21 cellular contexts compared by ENCODE assay signal in the genomic region with DNA sequence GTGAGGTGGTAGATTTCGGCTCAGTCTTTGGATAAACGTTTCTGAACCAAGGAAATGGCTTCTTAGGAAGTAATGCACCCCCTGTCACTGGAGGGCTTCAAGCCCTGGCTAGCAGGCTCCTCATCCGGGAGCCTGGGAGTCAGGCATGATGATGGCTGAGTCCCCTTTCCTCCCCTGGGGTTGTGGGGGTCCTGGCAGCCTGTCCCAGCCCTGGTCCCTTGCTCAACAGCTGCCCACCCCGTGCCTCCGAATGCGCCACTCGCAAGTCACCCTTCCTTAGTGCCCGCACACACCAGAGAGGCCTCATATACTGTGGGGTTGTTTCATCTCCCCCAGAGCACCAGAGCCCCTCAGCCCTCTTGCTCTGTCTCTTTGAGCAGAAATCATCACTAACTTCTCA. TPM values are rescaled to one million over a fixed set of nuclear protein-coding genes. Genes with fewer than 3 reads are reported as not detected.
DNase-seq lines count a peak whose midpoint lies in the region; ATAC-seq, FAIRE-seq and TF ChIP-seq lines count a peak whose summit lies in the region.
"Had no signal": no experiment of that assay in that cellular context is flagged by ENCODE, and none has a peak within 500 bp of the region (broad histone marks: within the 10 kb centered on the region; RNA-seq: fewer than 3 reads in every experiment).

No MANE protein-coding gene starts in this region.

- no peak for ATAC-seq in GM19455 (IDR thresholded peaks at IDR 0.05; ENCODE audit: unreplicated experiment)
- ATAC-seq: CD8-positive, alpha-beta T cell; PC-3; Right ventricle myocardium inferior had no signal

- H3K4me3 ChIP-seq in WERI-Rb-1 (ENCODE audit: low read depth, low read length) (no peak overlapping the region), H1 (ENCODE audit: extremely low read depth in 1 of 4, insufficient read depth in 2 of 4, low read depth in 3 of 4, low read length in 4 of 4) (no peak overlapping the region), suprapubic skin (no peak overlapping the region), tibial nerve (no peak overlapping the region)
- H3K4me3 ChIP-seq: SJSA1 had no signal

- H2BK20ac ChIP-seq in H1 (ENCODE audit: low read length): no peak overlapping the region

- H3K4me1 ChIP-seq in H1 (replicated peaks in 1 of 4; ENCODE audit: control insufficient read depth in 3 of 4, insufficient read depth in 4 of 4, low read length in 3 of 4) (peaks cover 0 to 18% (median 5%) of the 10 kb centered on the region in 4 experiments; a peak in 5 of 7 replicates), suprapubic skin (peaks cover 48% of the 10 kb centered on the region), tibial nerve (peaks cover 0 to 14% (median 0%) of the 10 kb centered on the region in 4 donors)

- peak overlapping the region; percentile 21 for H3K27ac Mint-ChIP-seq in neural crest cell (ENCODE audit: unreplicated experiment)
- H3K27ac Mint-ChIP-seq: CD8-positive, alpha-beta T cell had no signal

- DNase-seq in WERI-Rb-1 (no peak), H1 (ENCODE audit: low read depth in 1 of 2, low spot score in 2 of 2) (no peak), neural crest cell (ENCODE audit: low read depth, low spot score) (no peak), suprapubic skin (ENCODE audit: low spot score in 2 of 2) (no peak), tibial nerve (ENCODE audit: low spot score in 2 of 2) (no peak)
- DNase-seq in activated CD4-positive, CD25-positive, alpha-beta regulatory T cell treated with anti-CD3 and anti-CD28 coated beads, Interleukin-2, amount 50 U/mL, for 72 hours: no peak
- DNase-seq: Caco-2; CD8-positive, alpha-beta T cell; Kasumi-1; NCI-H1105; NCI-H1436 treated with DMSO at 0.1 percent for 48 hours; NCI-H187 treated with DMSO at 0.1 percent for 48 hours; NCI-H2107; NCI-H748 treated with DMSO at 0.1 percent for 48 hours; NK-92 treated with Interleukin-12 subunit alpha and Interleukin-12 subunit beta, amount 100 ng/mL, for 24 hours; PC-3 had no signal

- H3K27me3 ChIP-seq in WERI-Rb-1 (ENCODE audit: insufficient read depth, low read depth, severe bottlenecking) (no peaks in the 10 kb centered on the region), H1 (replicated peaks in 1 of 4; ENCODE audit: control insufficient read depth in 3 of 4, extremely low read depth in 1 of 4, insufficient read depth in 3 of 4, low read length in 3 of 4) (peaks cover 0 to 6% (median 2%) of the 10 kb centered on the region in 4 experiments; a peak in 2 of 7 replicates), suprapubic skin (no peaks in the 10 kb centered on the region), tibial nerve (no peaks in the 10 kb centered on the region)
- H3K27me3 ChIP-seq: SJSA1 had no signal

- no peak overlapping the region for H3K14ac ChIP-seq in H1 (ENCODE audit: insufficient read length)

- H3K36me3 ChIP-seq in WERI-Rb-1 (no peaks in the 10 kb centered on the region), H1 (ENCODE audit: control insufficient read depth in 2 of 4, insufficient read depth in 4 of 4, low read length in 3 of 4) (peaks cover 0 to 3% (median 0%) of the 10 kb centered on the region in 4 experiments; a peak in 1 of 8 replicates), suprapubic skin (peaks cover 7% of the 10 kb centered on the region), tibial nerve (peaks cover 0 to 8% (median 0%) of the 10 kb centered on the region in 3 donors)
- H3K36me3 ChIP-seq: SJSA1 had no signal

- H3K9me3 Mint-ChIP-seq in neural crest cell: no peaks in the 10 kb centered on the region
- H3K9me3 Mint-ChIP-seq: CD8-positive, alpha-beta T cell had no signal

- no peak overlapping the region for H4K8ac ChIP-seq in H1 (ENCODE audit: extremely low read depth, insufficient read depth, low read length)

- CTCF ChIA-PET in H1 (lab: Charles Lee; ENCODE audit: partially characterized antibody): interaction anchor here (0.9 to 2.6 kb wide), 9 partner anchors 18 to 287 kb away, joined by 3 to 15 read pairs (median 4); no protein-coding TSS in a partner anchor

- TF ChIP-seq CTCF in WERI-Rb-1 (IDR thresholded peaks at IDR 0.05; ENCODE audit: low read depth, low read length) (no peak), H1 (IDR thresholded peaks at IDR 0.05; ENCODE audit: control extremely low read depth in 1 of 3, insufficient read depth in 1 of 3, low read depth in 1 of 3, low read length in 3 of 3) (no peak), neural crest cell (conservative IDR thresholded peaks at IDR 0.05) (no peak), suprapubic skin (IDR thresholded peaks at IDR 0.05) (no peak), tibial nerve (IDR thresholded peaks at IDR 0.05) (no peak)

- H3K4ac ChIP-seq in H1 (replicated peaks; ENCODE audit: insufficient read length, low read depth, low read length): no peak overlapping the region

- H3K9me3 ChIP-seq in WERI-Rb-1 (ENCODE audit: severe bottlenecking) (no peaks in the 10 kb centered on the region), H1 (ENCODE audit: insufficient read depth in 2 of 2, low read depth in 1 of 2, low read length in 1 of 2) (no peaks in the 10 kb centered on the region), suprapubic skin (no peaks in the 10 kb centered on the region), tibial nerve (no peaks in the 10 kb centered on the region)
- H3K9me3 ChIP-seq: Caco-2, SJSA1 had no signal

- POLR2A ChIA-PET in H1 (lab: Charles Lee; ENCODE audit: partially characterized antibody): interaction anchor here (1.6 kb wide), 1 partner anchor 13 kb away, joined by 7 read pairs; no protein-coding TSS in a partner anchor

- H4K5ac ChIP-seq in H1 (ENCODE audit: insufficient read length, low read depth, low read length): no peak overlapping the region

- TF ChIP-seq RAD21 in H1 (IDR thresholded peaks at IDR 0.05 in 1 of 2, conservative IDR thresholded peaks at IDR 0.05 in 1 of 2; ENCODE audit: low read depth in 2 of 2, low read length in 2 of 2): no peak

- no peak overlapping the region for H3K56ac ChIP-seq in H1 (replicated peaks; ENCODE audit: insufficient read length, low read depth, low read length)

- H3K4me3 Mint-ChIP-seq in neural crest cell: peak overlapping the region; percentile 20
- H3K4me3 Mint-ChIP-seq: CD8-positive, alpha-beta T cell had no signal

- H3K18ac ChIP-seq in H1 (ENCODE audit: extremely low read depth, low read length): no peak overlapping the region

- H4K20me1 ChIP-seq in H1 (replicated peaks in 1 of 2; ENCODE audit: control insufficient read depth in 1 of 2, insufficient read depth in 2 of 2, low read length in 2 of 2): no peaks in the 10 kb centered on the region

- no peak overlapping the region for H3K23ac ChIP-seq in H1 (ENCODE audit: insufficient read length)

- H3K36me3 Mint-ChIP-seq in neural crest cell (ENCODE audit: low read depth): no peaks in the 10 kb centered on the region

- no peaks in the 10 kb centered on the region for H3K23me2 ChIP-seq in H1 (ENCODE audit: low read depth, low read length)

- no peak overlapping the region for H3K9ac ChIP-seq in H1 (replicated peaks in 1 of 4; ENCODE audit: extremely low read depth in 1 of 4, low read depth in 3 of 4, low read length in 3 of 4)

- H2BK12ac ChIP-seq in H1 (ENCODE audit: low read depth, low read length): no peak overlapping the region

- no peak overlapping the region for H2BK120ac ChIP-seq in H1 (replicated peaks; ENCODE audit: low read depth, low read length)

- H2AK5ac ChIP-seq in H1 (ENCODE audit: low read depth, low read length): no peak overlapping the region

- no peak for TF ChIP-seq EP300 in H1 (IDR thresholded peaks at IDR 0.05; ENCODE audit: borderline replicate concordance in 1 of 2, low read depth in 2 of 2, low read length in 2 of 2)
- no peak for TF ChIP-seq EP300 in suprapubic skin (IDR thresholded peaks at IDR 0.05)
- no peak for TF ChIP-seq EP300 in tibial nerve (IDR thresholded peaks at IDR 0.05)

- no peak for FAIRE-seq in H1 (lab: Jason Lieb, UNC)
- FAIRE-seq: G401.6 had no signal

- H3K4me2 ChIP-seq in H1 (ENCODE audit: insufficient read depth in 1 of 2, low read depth in 2 of 2, low read length in 2 of 2): no peak overlapping the region

- H2BK15ac ChIP-seq in H1 (ENCODE audit: low read length): 0 out of 2 replicates have a peak overlapping the region, but pooled peaks have one; percentile 61

- no peak overlapping the region for H4K91ac ChIP-seq in H1 (replicated peaks; ENCODE audit: insufficient read length, low read length)

- peak overlapping the region; percentile 84 for H3K27ac ChIP-seq in WERI-Rb-1
- no peak overlapping the region for H3K27ac ChIP-seq in H1 (ENCODE audit: low read depth, low read length)
- H3K27ac ChIP-seq in suprapubic skin: peak overlapping the region; percentile 7
- H3K27ac ChIP-seq in tibial nerve: no peak overlapping the region
- H3K27ac ChIP-seq: C4-2B, SJSA1 had no signal

- H3K79me2 ChIP-seq in H1 (ENCODE audit: control insufficient read depth in 1 of 2, insufficient read depth in 2 of 2, low read length in 2 of 2): no peaks in the 10 kb centered on the region

- 67% methylated on average over 8 of the region's 8 CpGs; no CpG with 5 or more reads in 1 of the 2 experiments for WGBS in H1 (ENCODE audit: extremely low coverage in 1 of 2, insufficient coverage in 1 of 2, insufficient read length in 1 of 2, insufficient replicate concordance in 2 of 2, low coverage in 1 of 2, low lambda C conversion rate in 2 of 2, missing lambda C conversion rate in 1 of 2), 2 experiments
- 61% methylated on average over 4 of the region's 8 CpGs for WGBS in suprapubic skin
- 72 to 75% methylated on average over 8 of the region's 8 CpGs for WGBS in tibial nerve, 2 donors

- H3K79me1 ChIP-seq in H1 (ENCODE audit: low read depth, low read length): no peaks in the 10 kb centered on the region

- no peak overlapping the region for H2AFZ ChIP-seq in H1 (ENCODE audit: low read length)

- H3K27me3 Mint-ChIP-seq in neural crest cell (ENCODE audit: low read depth): no peaks in the 10 kb centered on the region

- no peak overlapping the region for H2BK5ac ChIP-seq in H1 (ENCODE audit: low read depth, low read length)

- TF ChIP-seq POLR2A in H1 (IDR thresholded peaks at IDR 0.05; ENCODE audit: control extremely low read depth in 1 of 2, low read depth in 2 of 2, low read length in 2 of 2): no peak
- no peak for TF ChIP-seq POLR2A in suprapubic skin (IDR thresholded peaks at IDR 0.05)
- TF ChIP-seq POLR2A in tibial nerve (IDR thresholded peaks at IDR 0.05): no peak

- peaks cover 20% of the 10 kb centered on the region for H3K4me1 Mint-ChIP-seq in neural crest cell

TF ChIP-seq in H1, 55 proteins besides CTCF, POLR2A, EP300 and RAD21 (continues in another document):
- no peak for TF ChIP-seq EZH2 (IDR thresholded peaks at IDR 0.05; ENCODE audit: low read depth, low read length, severe bottlenecking)

RNA-seq across cellular contexts. Expression of a gene that starts 48.2 kb away (rescaled TPM):
- total RNA-seq in H1 (2021; fragmentation: NEBNext Ultra II Directional; extraction: Animal tissue kit (Norgen Biotek cat#: 25700)): 24.0 and 27.2 TPM in 2 replicates
- 27.7 and 28.1 TPM in 2 replicates for polyA plus RNA-seq in H1 (2011; rRNA removed)
- polyA plus RNA-seq in H1 (2011; cell fraction: cytosol; rRNA removed): 35.9 TPM
- polyA plus RNA-seq in H1 (2011; cell fraction: nucleus; rRNA removed): 45.8 TPM
- 21.0 to 34.8 TPM (median 31.0 TPM) in 4 replicates for polyA plus RNA-seq in H1 (2012, experiment 1 of 2)
- polyA plus RNA-seq in H1 (2012, experiment 2 of 2): 18.8 TPM
- polyA plus RNA-seq in H1 (2013, experiment 1 of 2): 16.2 TPM
- polyA plus RNA-seq in H1 (2013, experiment 2 of 2): 14.6 TPM
- 28.8 and 37.6 TPM in 2 replicates for polyA minus RNA-seq in H1 (2011; rRNA and poly(A)+ RNA removed)
- 12.6 TPM for polyA minus RNA-seq in H1 (2011; cell fraction: cytosol; rRNA and poly(A)+ RNA removed)
- 26.3 TPM for polyA minus RNA-seq in H1 (2011; cell fraction: nucleus; rRNA and poly(A)+ RNA removed)
- total RNA-seq in neural crest cell (28.7 and 32.2 TPM in 2 replicates), suprapubic skin (10 to 100 TPM; 40.7 to 70.7 (median 43.1) TPM), tibial nerve (10 to 100 TPM; 15.1 to 24.3 (median 18.7) TPM)

Comparison
In these comparisons a context has a peak if more than half of its experiments do, and no peak if none do; other contexts are left out.
1. H3K27ac ChIP-seq: peak in WERI-Rb-1 (single experiment) and suprapubic skin (single experiment); none in H1 (single experiment) and tibial nerve (0 of 4).